19 cellular contexts compared by ENCODE assay signal in the genomic region with DNA sequence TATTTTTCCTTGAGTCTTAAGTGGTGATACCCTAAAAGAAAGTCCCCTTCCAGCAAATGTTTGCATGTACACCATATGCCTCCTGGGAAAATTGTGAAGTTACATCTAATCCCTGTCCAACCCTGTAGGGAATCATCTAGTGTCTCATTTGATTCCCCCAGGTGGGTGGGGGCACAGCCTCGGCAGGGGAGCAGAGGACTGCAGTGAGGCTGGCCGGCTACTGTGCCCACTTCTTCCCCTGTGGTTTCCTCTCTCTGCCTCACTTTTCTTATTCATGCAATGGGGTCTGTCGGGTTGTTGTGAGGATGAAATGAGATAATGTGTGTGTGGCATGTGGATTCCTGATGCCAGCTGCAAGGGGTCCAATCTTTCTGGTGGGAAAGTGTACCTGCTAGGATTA.
"Had no signal": no experiment of that assay in that cellular context is flagged by ENCODE, and none has a peak within 500 bp of the region (broad histone marks: within the 10 kb centered on the region; RNA-seq: fewer than 3 reads in every experiment).

No MANE protein-coding gene starts in this region.

- H3K27me3 ChIP-seq: brain microvascular endothelial cell had no signal

- DNase-seq: activated CD4-positive, alpha-beta memory T cell treated with anti-CD3 and anti-CD28 coated beads, Interleukin-2, amount 10 ng/mL, durations not matched to agents 7 days and 5 days; activated CD4-positive, alpha-beta T cell treated with anti-CD3 and anti-CD28 coated beads for 48 hours; activated CD4-positive, CD25-positive, alpha-beta regulatory T cell; activated naive CD8-positive, alpha-beta T cell treated with anti-CD3 and anti-CD28 coated beads for 36 hours; anterior cingulate cortex; brain microvascular endothelial cell; central memory CD4-positive, alpha-beta T cell; colonic mucosa; erythroblast; head of caudate nucleus; nephron progenitor cell; occipital lobe; stimulated activated CD4-positive, alpha-beta T cell treated with anti-CD3 and anti-CD28 coated beads, Interleukin-2, amount 100 ng/mL, for 48 hours; T-helper 9 cell; trophoblast cell had no signal

- H3K36me3 Mint-ChIP-seq: activated CD8-positive, alpha-beta memory T cell treated with anti-CD3 and anti-CD28 coated beads, Interleukin-2, amount 10 ng/mL, durations not matched to agents 7 days and 5 days; activated naive CD8-positive, alpha-beta T cell treated with anti-CD3 and anti-CD28 coated beads for 36 hours had no signal

- H3K4me3 Mint-ChIP-seq: activated naive CD8-positive, alpha-beta T cell treated with anti-CD3 and anti-CD28 coated beads for 36 hours; nephron progenitor cell; stimulated activated naive CD8-positive, alpha-beta T cell treated with anti-CD3 and anti-CD28 coated beads, Interleukin-15, Interleukin-2, amounts not matched to agents 100 ng/mL and 50 ng/mL, for 24 hours had no signal

- H3K9me3 ChIP-seq: colonic mucosa had no signal

- H3K27ac ChIP-seq: brain microvascular endothelial cell, colonic mucosa had no signal

- H3K36me3 ChIP-seq: brain microvascular endothelial cell, colonic mucosa had no signal

- H3K4me3 ChIP-seq: colonic mucosa, lung had no signal

- ATAC-seq: activated CD8-positive, alpha-beta memory T cell treated with anti-CD3 and anti-CD28 coated beads, Interleukin-2, amount 10 ng/mL, durations not matched to agents 7 days and 5 days had no signal

- H3K9me3 Mint-ChIP-seq: activated naive CD8-positive, alpha-beta T cell treated with anti-CD3 and anti-CD28 coated beads for 36 hours; stimulated activated naive CD8-positive, alpha-beta T cell treated with anti-CD3 and anti-CD28 coated beads, Interleukin-15, Interleukin-2, amounts not matched to agents 100 ng/mL and 50 ng/mL, for 24 hours had no signal

- H3K27ac Mint-ChIP-seq: activated CD4-positive, alpha-beta memory T cell treated with anti-CD3 and anti-CD28 coated beads, Interleukin-2, amount 10 ng/mL, durations not matched to agents 7 days and 5 days; activated naive CD8-positive, alpha-beta T cell treated with anti-CD3 and anti-CD28 coated beads for 36 hours; nephron progenitor cell; progenitor cell of endocrine pancreas; stimulated activated naive CD8-positive, alpha-beta T cell treated with anti-CD3 and anti-CD28 coated beads, Interleukin-15, Interleukin-2, amounts not matched to agents 100 ng/mL and 50 ng/mL, for 24 hours had no signal
